ENCODE assay signal across 8 cellular contexts in the genomic region with DNA sequence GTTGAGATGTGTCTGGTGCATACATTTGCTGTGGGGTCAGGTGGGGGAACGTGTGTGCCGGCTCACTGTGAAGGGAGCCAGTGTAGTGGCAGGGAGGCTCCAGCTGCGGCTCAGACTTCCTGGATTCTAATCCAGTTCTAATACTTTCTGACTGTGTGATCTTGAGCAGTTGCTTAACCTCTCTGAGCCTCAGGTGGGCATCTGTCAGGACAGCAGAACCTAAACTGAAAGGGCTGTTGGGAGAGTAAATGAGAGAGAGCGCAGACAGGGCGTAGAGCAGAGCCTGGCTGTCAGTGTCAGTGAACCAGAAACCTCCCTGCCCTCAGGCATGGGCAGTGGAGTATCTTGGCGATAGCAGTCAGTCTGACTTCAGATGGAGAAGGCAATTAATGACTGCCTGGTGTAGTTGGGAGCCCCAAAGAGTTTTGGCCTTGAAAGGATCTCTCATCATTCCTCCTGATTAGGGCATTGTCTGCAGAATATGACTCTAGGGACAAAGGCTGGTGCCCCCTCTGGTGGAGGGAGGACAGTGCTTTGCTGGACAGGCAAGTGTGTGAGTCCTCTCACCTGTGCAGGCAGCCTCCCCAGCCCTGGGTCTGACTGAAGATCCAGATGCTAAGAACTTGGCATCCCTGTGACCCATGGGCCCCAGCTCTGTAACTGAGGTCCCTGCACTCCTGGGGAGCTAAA. TPM values are rescaled to one million over a fixed set of nuclear protein-coding genes. Genes with fewer than 3 reads are reported as not detected.
DNase-seq lines count a peak whose midpoint lies in the region; ATAC-seq and TF ChIP-seq lines count a peak whose summit lies in the region.

No MANE protein-coding gene starts in this region.

- H3K4me2 ChIP-seq in DOHH2 (ENCODE audit: low read length) (no peak overlapping the region), neural progenitor cell (no peak overlapping the region)

- H3K27ac Mint-ChIP-seq in neural progenitor cell: peak overlapping the region; percentile 46
- H3K27ac Mint-ChIP-seq in T-helper 17 cell: no peak overlapping the region
- no peak overlapping the region for H3K27ac Mint-ChIP-seq in naive thymus-derived CD4-positive, alpha-beta T cell

- no peak for TF ChIP-seq EP300 in tibial nerve (IDR thresholded peaks at IDR 0.05)

- in situ Hi-C loops in brain microvascular endothelial cell (cut with HindIII; ENCODE audit: low pct_ligation_motif_present, low sequenced_read_pairs): no loop called here

- H3K79me2 ChIP-seq in DOHH2 (ENCODE audit: control insufficient read depth, low read length): no peaks in the 10 kb centered on the region
- H3K79me2 ChIP-seq in neural progenitor cell (ENCODE audit: low read depth): no peaks in the 10 kb centered on the region

- H3K36me3 ChIP-seq in DOHH2 (ENCODE audit: control insufficient read depth, low read length): no peaks in the 10 kb centered on the region
- no peaks in the 10 kb centered on the region for H3K36me3 ChIP-seq in brain microvascular endothelial cell (replicated peaks)
- no peaks in the 10 kb centered on the region for H3K36me3 ChIP-seq in neural progenitor cell
- H3K36me3 ChIP-seq in naive thymus-derived CD4-positive, alpha-beta T cell (ENCODE audit: control insufficient read depth in 2 of 3, insufficient read depth in 3 of 3, low read length in 3 of 3): no peaks in the 10 kb centered on the region
- no peaks in the 10 kb centered on the region for H3K36me3 ChIP-seq in tibial nerve

- H3K4me3 Mint-ChIP-seq in neural progenitor cell: peak overlapping the region; percentile 8
- H3K4me3 Mint-ChIP-seq in T-helper 17 cell: no peak overlapping the region
- H3K4me3 Mint-ChIP-seq in naive thymus-derived CD4-positive, alpha-beta T cell: no peak overlapping the region

- 72 to 81% methylated on average over 6 of the region's 6 CpGs for WGBS in tibial nerve, 2 donors

- peaks cover 69% of the 10 kb centered on the region for H3K4me1 Mint-ChIP-seq in neural progenitor cell
- peaks cover 14% of the 10 kb centered on the region for H3K4me1 Mint-ChIP-seq in T-helper 17 cell
- H3K4me1 Mint-ChIP-seq in naive thymus-derived CD4-positive, alpha-beta T cell: peaks cover 9 to 17% (median 15%) of the 10 kb centered on the region in 7 donors

- no peaks in the 10 kb centered on the region for H4K20me1 ChIP-seq in DOHH2 (ENCODE audit: control insufficient read depth, insufficient read depth, low read depth, low read length)
- H4K20me1 ChIP-seq in neural progenitor cell (ENCODE audit: low read depth): peaks cover 42% of the 10 kb centered on the region

- no peak overlapping the region for H3K9ac ChIP-seq in neural progenitor cell

- H2AFZ ChIP-seq in neural progenitor cell (replicated peaks): no peak overlapping the region

- no peaks in the 10 kb centered on the region for H3K9me2 ChIP-seq in DOHH2 (replicated peaks; ENCODE audit: control insufficient read depth, low read length)

- H3K27ac ChIP-seq in DOHH2 (ENCODE audit: low read depth, low read length) (no peak overlapping the region), brain microvascular endothelial cell (no peak overlapping the region), neural progenitor cell (no peak overlapping the region), tibial nerve (peak overlapping the region in 2 of 4 donors; percentile 37 to 77)
- H3K27ac ChIP-seq in naive thymus-derived CD4-positive, alpha-beta T cell (ENCODE audit: low read depth, low read length): no peak overlapping the region

- no peaks in the 10 kb centered on the region for H3K9me3 Mint-ChIP-seq in neural progenitor cell
- no peaks in the 10 kb centered on the region for H3K9me3 Mint-ChIP-seq in naive thymus-derived CD4-positive, alpha-beta T cell

- H3F3A ChIP-seq in DOHH2 (ENCODE audit: control insufficient read depth, insufficient read depth) (no peaks in the 10 kb centered on the region), neural progenitor cell (ENCODE audit: low read depth) (peaks cover 51% of the 10 kb centered on the region)

- H3K27me3 Mint-ChIP-seq in neural progenitor cell (ENCODE audit: insufficient read depth, low read depth) (peaks cover 20% of the 10 kb centered on the region), T-helper 17 cell (peaks cover 33% of the 10 kb centered on the region)
- H3K27me3 Mint-ChIP-seq in naive thymus-derived CD4-positive, alpha-beta T cell: peaks cover 0 to 23% (median 15%) of the 10 kb centered on the region in 5 donors

- TF ChIP-seq CTCF in DOHH2 (IDR thresholded peaks at IDR 0.05; ENCODE audit: low read depth, low read length, poor library complexity, severe bottlenecking) (peak; percentile 54), brain microvascular endothelial cell (IDR thresholded peaks at IDR 0.05; ENCODE audit: low read depth, low read length, missing control alignments) (peak; percentile 77), neural progenitor cell (IDR thresholded peaks at IDR 0.05) (peak; percentile 66), tibial nerve (IDR thresholded peaks at IDR 0.05) (peak in 1 of 5 experiments; percentile 10)

- TF ChIP-seq POLR2A in tibial nerve (IDR thresholded peaks at IDR 0.05): no peak

- ATAC-seq in T-helper 17 cell (no peak), HG03571 (IDR thresholded peaks at IDR 0.05; ENCODE audit: unreplicated experiment) (no peak)
- ATAC-seq in naive thymus-derived CD4-positive, alpha-beta T cell: no peak

- POLR2A ChIA-PET in naive thymus-derived CD4-positive, alpha-beta T cell (lab: Charles Lee): no interaction called here

- H3K9me3 ChIP-seq in DOHH2 (ENCODE audit: control insufficient read depth, insufficient read depth, low read length) (no peaks in the 10 kb centered on the region), neural progenitor cell (ENCODE audit: low read depth) (no peaks in the 10 kb centered on the region), T-helper 17 cell (ENCODE audit: control insufficient read depth, low read length, poor library complexity, severe bottlenecking) (no peaks in the 10 kb centered on the region), tibial nerve (no peaks in the 10 kb centered on the region)
- no peaks in the 10 kb centered on the region for H3K9me3 ChIP-seq in naive thymus-derived CD4-positive, alpha-beta T cell (ENCODE audit: control insufficient read depth in 2 of 3, low read length in 3 of 3)

- intact Hi-C loops in naive thymus-derived CD4-positive, alpha-beta T cell (cut with micrococcal nuclease): no loop called here

- H3K4me3 ChIP-seq in DOHH2 (ENCODE audit: low read length) (no peak overlapping the region), brain microvascular endothelial cell (ENCODE audit: low read depth, low read length) (no peak overlapping the region), neural progenitor cell (no peak overlapping the region), tibial nerve (no peak overlapping the region)
- no peak overlapping the region for H3K4me3 ChIP-seq in naive thymus-derived CD4-positive, alpha-beta T cell (ENCODE audit: low read length)

- H3K36me3 Mint-ChIP-seq in neural progenitor cell (no peaks in the 10 kb centered on the region), T-helper 17 cell (ENCODE audit: low read depth) (peaks cover 4% of the 10 kb centered on the region)
- H3K36me3 Mint-ChIP-seq in naive thymus-derived CD4-positive, alpha-beta T cell: no peaks in the 10 kb centered on the region

- peaks cover 47% of the 10 kb centered on the region for H3K27me3 ChIP-seq in DOHH2 (ENCODE audit: control insufficient read depth, low read length)
- no peaks in the 10 kb centered on the region for H3K27me3 ChIP-seq in brain microvascular endothelial cell (replicated peaks)
- H3K27me3 ChIP-seq in neural progenitor cell: peaks cover 52% of the 10 kb centered on the region
- no peaks in the 10 kb centered on the region for H3K27me3 ChIP-seq in naive thymus-derived CD4-positive, alpha-beta T cell (ENCODE audit: control insufficient read depth in 2 of 2, insufficient read depth in 2 of 2, low read length in 2 of 2)
- no peaks in the 10 kb centered on the region for H3K27me3 ChIP-seq in tibial nerve

- peak; percentile 26 for DNase-seq in HK-2 (ENCODE audit: unreplicated experiment)
- peak; percentile 15 for DNase-seq in brain microvascular endothelial cell
- DNase-seq in neural progenitor cell (ENCODE audit: low spot score): peak; percentile 71
- DNase-seq in T-helper 17 cell: no peak
- DNase-seq in naive thymus-derived CD4-positive, alpha-beta T cell: no peak
- no peak for DNase-seq in tibial nerve (ENCODE audit: low spot score in 2 of 2)

- H3K4me1 ChIP-seq in DOHH2 (ENCODE audit: control insufficient read depth, low read length): no peaks in the 10 kb centered on the region
- H3K4me1 ChIP-seq in neural progenitor cell: peaks cover 65% of the 10 kb centered on the region
- peaks cover 0 to 11% of the 10 kb centered on the region in 2 donors for H3K4me1 ChIP-seq in naive thymus-derived CD4-positive, alpha-beta T cell (ENCODE audit: control insufficient read depth in 2 of 2, insufficient read depth in 2 of 2, low read length in 2 of 2)
- H3K4me1 ChIP-seq in tibial nerve: peaks cover 0 to 78% (median 32%) of the 10 kb centered on the region in 4 donors

- CTCF ChIA-PET in naive thymus-derived CD4-positive, alpha-beta T cell (lab: Charles Lee): interaction anchor here (0.7 kb wide), 1 partner anchor 8 kb away, joined by 3 read pairs; no protein-coding TSS in a partner anchor

RNA-seq across cellular contexts. Expression of a gene that starts 9.6 kb away (rescaled TPM):
- total RNA-seq in neural progenitor cell (ENCODE audit: low replicate concordance): not detected in 2 replicates
- total RNA-seq in T-helper 17 cell: not detected
- total RNA-seq in naive thymus-derived CD4-positive, alpha-beta T cell: not detected
- polyA plus RNA-seq in naive thymus-derived CD4-positive, alpha-beta T cell: not detected
- not detected for total RNA-seq in tibial nerve

RNA-seq across cellular contexts. Expression of a gene that starts 18.3 kb away (rescaled TPM):
- total RNA-seq in neural progenitor cell (ENCODE audit: low replicate concordance): 5.8 and 7.7 TPM in 2 replicates
- total RNA-seq in T-helper 17 cell: not detected
- not detected for total RNA-seq in naive thymus-derived CD4-positive, alpha-beta T cell
- not detected for polyA plus RNA-seq in naive thymus-derived CD4-positive, alpha-beta T cell
- 10 to 100 TPM; 41.4 to 83.5 (median 78.7) TPM for total RNA-seq in tibial nerve

RNA-seq across cellular contexts. Expression of a gene that starts 28.9 kb away (rescaled TPM):
- total RNA-seq in neural progenitor cell (ENCODE audit: low replicate concordance) (0.39 and 1.1 TPM in 2 replicates), T-helper 17 cell (1 to 10 TPM; 7.8 to 8.4 TPM), tibial nerve (10 to 100 TPM in 3 of 4 donors, 1 to 10 TPM in 1; 8.4 to 16.7 (median 14.0) TPM)
- total RNA-seq in naive thymus-derived CD4-positive, alpha-beta T cell: 10 to 100 TPM in 4 of 5 experiments, 1 to 10 TPM in 1; 6.4 to 17.1 (median 13.5) TPM
- under 1 TPM; 0.09 to 0.20 TPM for polyA plus RNA-seq in naive thymus-derived CD4-positive, alpha-beta T cell

RNA-seq across cellular contexts. Expression of a gene that starts 40.9 kb away (rescaled TPM):
- not detected in 2 replicates for total RNA-seq in neural progenitor cell (ENCODE audit: low replicate concordance)
- total RNA-seq in T-helper 17 cell: not detected
- not detected for total RNA-seq in naive thymus-derived CD4-positive, alpha-beta T cell
- polyA plus RNA-seq in naive thymus-derived CD4-positive, alpha-beta T cell: not detected
- 1 to 10 TPM in 1 of 4 donors, not detected in 3; 2.7 TPM for total RNA-seq in tibial nerve

RNA-seq across cellular contexts. Expression of a gene that starts 47.5 kb away (rescaled TPM):
- 24.7 and 26.2 TPM in 2 replicates for total RNA-seq in neural progenitor cell (ENCODE audit: low replicate concordance)
- 10 to 100 TPM; 20.3 to 23.4 TPM for total RNA-seq in T-helper 17 cell
- total RNA-seq in naive thymus-derived CD4-positive, alpha-beta T cell: 10 to 100 TPM; 23.0 to 38.6 (median 36.9) TPM
- 10 to 100 TPM; 10.6 to 26.5 TPM for polyA plus RNA-seq in naive thymus-derived CD4-positive, alpha-beta T cell
- total RNA-seq in tibial nerve: 10 to 100 TPM; 27.9 to 57.5 (median 37.8) TPM

Comparison
In these comparisons a context has a peak if more than half of its experiments do, and no peak if none do; other contexts are left out.
1. DNase-seq: peak in HK-2 (single experiment), brain microvascular endothelial cell (single experiment) and neural progenitor cell (single experiment); none in T-helper 17 cell (0 of 3), naive thymus-derived CD4-positive, alpha-beta T cell (0 of 9) and tibial nerve (0 of 2).